ENCODE assay signal across 10 cellular contexts in genomic region chr2:72864500-72864899, GRCh38. TPM values are rescaled to one million over a fixed set of nuclear protein-coding genes. Genes with fewer than 3 reads are reported as not detected.
A peak's percentile ranks its signal among the peaks of the same experiment; 100 is the strongest.
DNase-seq lines count a peak whose midpoint lies in the region; ATAC-seq and TF ChIP-seq lines count a peak whose summit lies in the region.
"Had no signal": no experiment of that assay in that cellular context is flagged by ENCODE, and none has a peak within 500 bp of the region (broad histone marks: within the 10 kb centered on the region; RNA-seq: fewer than 3 reads in every experiment).

No MANE protein-coding gene starts in this region.

- DNase-seq in ELR (ENCODE audit: low read depth) (peak; percentile 84), epithelial cell of prostate (ENCODE audit: low read depth, low spot score) (no peak), dedifferentiated amniotic fluid mesenchymal stem cell (ENCODE audit: extremely low spot score) (no peak), NCI-H2171 treated with DMSO at 0.1 percent for 48 hours (lab: John Stamatoyannopoulos, UW) (no peak), sigmoid colon (no peak)

- peaks cover 0 to 10% (median 9%) of the 10 kb centered on the region in 4 donors for H3K4me1 ChIP-seq in sigmoid colon

- ATAC-seq in GM19395 (IDR thresholded peaks at IDR 0.05; ENCODE audit: unreplicated experiment) (peak; percentile 57), HG03469 (IDR thresholded peaks at IDR 0.05; ENCODE audit: unreplicated experiment) (peak; percentile 42), esophagus mucosa (no peak)

- no peak overlapping the region for H3K4me3 ChIP-seq in sigmoid colon
- H3K4me3 ChIP-seq: skin epidermis had no signal

- no peak for TF ChIP-seq CTCF in sigmoid colon (IDR thresholded peaks at IDR 0.05)

- H3K27me3 ChIP-seq in sigmoid colon, result peaks cover 0 to 21% (median 3%) of the 10 kb centered on the region in 3 donors

- intact Hi-C loops in sigmoid colon (cut with DNase I), result no loop called here

- H3K27ac ChIP-seq in epithelial cell of prostate, result peak overlapping the region; percentile 15
- H3K27ac ChIP-seq in sigmoid colon, result no peak overlapping the region
- H3K27ac ChIP-seq: skin epidermis had no signal

- no peaks in the 10 kb centered on the region for H3K9me3 ChIP-seq in sigmoid colon

- no peak for TF ChIP-seq POLR2A in sigmoid colon (IDR thresholded peaks at IDR 0.05)

- TF ChIP-seq EP300 in sigmoid colon (IDR thresholded peaks at IDR 0.05), result no peak

- WGBS in sigmoid colon, 2 donors, result 59 to 61% methylated on average over 2 of the region's 2 CpGs

- H3K36me3 ChIP-seq in sigmoid colon, result no peaks in the 10 kb centered on the region

RNA-seq across cellular contexts. Expression of gene SPR, which starts 22.7 kb away (rescaled TPM):
- 16.1 TPM for total RNA-seq in esophagus mucosa
- total RNA-seq in sigmoid colon, result 10 to 100 TPM; 31.0 to 51.8 (median 37.6) TPM
- polyA plus RNA-seq in sigmoid colon, result 10 to 100 TPM; 46.1 to 69.8 (median 58.9) TPM

RNA-seq across cellular contexts. Expression of gene EXOC6B, which starts 38.7 kb away (rescaled TPM):
- 31.6 TPM for total RNA-seq in esophagus mucosa
- total RNA-seq in sigmoid colon, result 10 to 100 TPM; 25.3 to 46.1 (median 42.0) TPM
- polyA plus RNA-seq in sigmoid colon, result 1 to 10 TPM; 5.0 to 7.2 (median 5.1) TPM

RNA-seq across cellular contexts. Expression of gene EMX1, which starts 52.8 kb away (rescaled TPM):
- not detected for total RNA-seq in esophagus mucosa
- total RNA-seq in sigmoid colon, result not detected
- 1 to 10 TPM in 1 of 3 donors, under 1 TPM in 2; 0.60 to 1.4 (median 0.71) TPM for polyA plus RNA-seq in sigmoid colon
- total RNA-seq: ureter had no signal
